In genomic region chr12:122785503-122785902, GRCh38 we compare ENCODE assay signal across 24 cellular contexts. TPM values are rescaled to one million over a fixed set of nuclear protein-coding genes. Genes with fewer than 3 reads are reported as not detected.
DNase-seq lines count a peak whose midpoint lies in the region; ATAC-seq, FAIRE-seq and TF ChIP-seq lines count a peak whose summit lies in the region.
"Had no signal": no experiment of that assay in that cellular context is flagged by ENCODE, and none has a peak within 500 bp of the region (broad histone marks: within the 10 kb centered on the region; RNA-seq: fewer than 3 reads in every experiment).

No MANE protein-coding gene starts in this region.

- no peaks in the 10 kb centered on the region for H3K36me3 Mint-ChIP-seq in GM23338 (ENCODE audit: low read depth)
- H3K36me3 Mint-ChIP-seq in activated naive CD4-positive, alpha-beta T cell treated with anti-CD3 and anti-CD28 coated beads, Interleukin-2, amount 10 ng/mL, durations not matched to agents 7 days and 5 days, result no peaks in the 10 kb centered on the region
- H3K36me3 Mint-ChIP-seq: CD4-positive, CD25-positive, alpha-beta regulatory T cell had no signal

- peak overlapping the region; percentile 35 for H2AFZ ChIP-seq in GM23338
- H2AFZ ChIP-seq: PC-9 had no signal

- H3K27me3 Mint-ChIP-seq in GM23338 (ENCODE audit: insufficient read depth, low read depth, poor library complexity), result no peaks in the 10 kb centered on the region
- H3K27me3 Mint-ChIP-seq in activated naive CD4-positive, alpha-beta T cell treated with anti-CD3 and anti-CD28 coated beads, Interleukin-2, amount 10 ng/mL, durations not matched to agents 7 days and 5 days, result no peaks in the 10 kb centered on the region
- H3K27me3 Mint-ChIP-seq: CD4-positive, CD25-positive, alpha-beta regulatory T cell had no signal

- H3K4me3 Mint-ChIP-seq in GM23338, result no peak overlapping the region
- no peak overlapping the region for H3K4me3 Mint-ChIP-seq in activated naive CD4-positive, alpha-beta T cell treated with anti-CD3 and anti-CD28 coated beads, Interleukin-2, amount 10 ng/mL, durations not matched to agents 7 days and 5 days
- H3K4me3 Mint-ChIP-seq: CD4-positive, CD25-positive, alpha-beta regulatory T cell had no signal

- no peaks in the 10 kb centered on the region for H3K4me1 Mint-ChIP-seq in GM23338
- no peaks in the 10 kb centered on the region for H3K4me1 Mint-ChIP-seq in activated naive CD4-positive, alpha-beta T cell treated with anti-CD3 and anti-CD28 coated beads, Interleukin-2, amount 10 ng/mL, durations not matched to agents 7 days and 5 days
- H3K4me1 Mint-ChIP-seq: CD4-positive, CD25-positive, alpha-beta regulatory T cell had no signal

- H3K9me2 ChIP-seq in GM23338 (ENCODE audit: insufficient read depth), result no peaks in the 10 kb centered on the region

- H3K4me1 ChIP-seq in GM23338 (ENCODE audit: insufficient read depth) (0 out of 2 replicates have a peak, but pooled peaks cover under 1% of the 10 kb centered on the region), right atrium auricular region (no peaks in the 10 kb centered on the region), ascending aorta (no peaks in the 10 kb centered on the region)
- H3K4me1 ChIP-seq: BLaER1 had no signal

- H3K79me2 ChIP-seq in GM23338 (replicated peaks; ENCODE audit: insufficient read depth), result no peaks in the 10 kb centered on the region

- no peaks in the 10 kb centered on the region for H3K9me3 ChIP-seq in right atrium auricular region
- no peaks in the 10 kb centered on the region for H3K9me3 ChIP-seq in ascending aorta
- H3K9me3 ChIP-seq: BLaER1, SJSA1 had no signal

- no peaks in the 10 kb centered on the region for H4K20me1 ChIP-seq in GM23338 (replicated peaks; ENCODE audit: insufficient read depth)
- H4K20me1 ChIP-seq: BLaER1 had no signal

- TF ChIP-seq CTCF in GM06990 (IDR thresholded peaks at IDR 0.05; ENCODE audit: insufficient read depth, low read length, poor library complexity, severe bottlenecking), result no peak
- no peak for TF ChIP-seq CTCF in GM23338 (conservative IDR thresholded peaks at IDR 0.05; ENCODE audit: low read depth in 2 of 2)
- no peak for TF ChIP-seq CTCF in right atrium auricular region (IDR thresholded peaks at IDR 0.05)
- TF ChIP-seq CTCF in ascending aorta (IDR thresholded peaks at IDR 0.05), result no peak

- ATAC-seq in GM23338, result no peak
- ATAC-seq in HG03139 (IDR thresholded peaks at IDR 0.05; ENCODE audit: unreplicated experiment), result no peak

- no peaks in the 10 kb centered on the region for H3F3A ChIP-seq in GM23338 (replicated peaks; ENCODE audit: low read depth)

- no peaks in the 10 kb centered on the region for H3K9me3 Mint-ChIP-seq in GM23338
- no peaks in the 10 kb centered on the region for H3K9me3 Mint-ChIP-seq in activated naive CD4-positive, alpha-beta T cell treated with anti-CD3 and anti-CD28 coated beads, Interleukin-2, amount 10 ng/mL, durations not matched to agents 7 days and 5 days
- H3K9me3 Mint-ChIP-seq: CD4-positive, CD25-positive, alpha-beta regulatory T cell had no signal

- FAIRE-seq in GM12892 (lab: Jason Lieb, UNC), result peak; percentile 21

- H3K27ac Mint-ChIP-seq in GM23338, result no peak overlapping the region
- H3K27ac Mint-ChIP-seq in activated naive CD4-positive, alpha-beta T cell treated with anti-CD3 and anti-CD28 coated beads, Interleukin-2, amount 10 ng/mL, durations not matched to agents 7 days and 5 days, result no peak overlapping the region
- H3K27ac Mint-ChIP-seq: CD4-positive, CD25-positive, alpha-beta regulatory T cell had no signal

- no peaks in the 10 kb centered on the region for H3K27me3 ChIP-seq in GM06990 (replicated peaks; ENCODE audit: control insufficient read depth, insufficient read depth, low read length)
- H3K27me3 ChIP-seq in GM23338 (ENCODE audit: insufficient read depth), result no peaks in the 10 kb centered on the region
- no peaks in the 10 kb centered on the region for H3K27me3 ChIP-seq in right atrium auricular region
- H3K27me3 ChIP-seq in ascending aorta, result no peaks in the 10 kb centered on the region
- H3K27me3 ChIP-seq: BLaER1, SJSA1 had no signal

- peak; percentile 20 for DNase-seq in GM06990 (ENCODE audit: extremely low read depth, insufficient read length)
- no peak for DNase-seq in GM12892 (ENCODE audit: insufficient read length)
- no peak for DNase-seq in GM23338 (ENCODE audit: low spot score)
- peak; percentile 29 for DNase-seq in RPMI8226
- no peak for DNase-seq in activated naive CD4-positive, alpha-beta T cell treated with anti-CD3 and anti-CD28 coated beads, Interleukin-2, amount 10 ng/mL, durations not matched to agents 7 days and 5 days
- DNase-seq in right atrium auricular region (ENCODE audit: low spot score), result no peak
- DNase-seq in ascending aorta (ENCODE audit: low spot score in 2 of 2), result no peak
- DNase-seq: CD4-positive, CD25-positive, alpha-beta regulatory T cell; DMS53; H7; IMR-90; NCI-H2029; NCI-H446; NCI-H524 treated with DMSO at 0.1 percent for 48 hours; NCI-H82; PC-9; Right ventricle myocardium superior; T-helper 2 cell had no signal

- CTCF ChIA-PET in activated naive CD4-positive, alpha-beta T cell treated with anti-CD3 and anti-CD28 coated beads, Interleukin-2, amount 10 ng/mL, durations not matched to agents 7 days and 5 days (lab: Charles Lee), result interaction anchor here (0.7 kb wide), 1 partner anchor 12 kb away, joined by 3 read pairs; no protein-coding TSS in a partner anchor

- no peak overlapping the region for H3K27ac ChIP-seq in GM23338 (ENCODE audit: low read depth)
- no peak overlapping the region for H3K27ac ChIP-seq in right atrium auricular region
- H3K27ac ChIP-seq in ascending aorta, result no peak overlapping the region
- H3K27ac ChIP-seq: BLaER1, KMS-11, PC-9, SJSA1 had no signal

- intact Hi-C loops in ascending aorta (cut with DNase I), result no loop called here

- H3K36me3 ChIP-seq in GM06990 (ENCODE audit: control insufficient read depth, insufficient read depth, low read length) (no peaks in the 10 kb centered on the region), GM23338 (ENCODE audit: insufficient read depth) (no peaks in the 10 kb centered on the region; the same call in 1 of the 2 replicates), right atrium auricular region (no peaks in the 10 kb centered on the region), ascending aorta (no peaks in the 10 kb centered on the region)
- H3K36me3 ChIP-seq: BLaER1, SJSA1 had no signal

- no peak for TF ChIP-seq POLR2A in GM12892 (IDR thresholded peaks at IDR 0.05; ENCODE audit: low read depth, low read length)

- H3K4me3 ChIP-seq in GM06990 (replicated peaks; ENCODE audit: low read depth, low read length), result no peak overlapping the region
- no peak overlapping the region for H3K4me3 ChIP-seq in GM23338
- no peak overlapping the region for H3K4me3 ChIP-seq in right atrium auricular region
- no peak overlapping the region for H3K4me3 ChIP-seq in ascending aorta
- H3K4me3 ChIP-seq: BLaER1, PC-9, SJSA1 had no signal

- no peak overlapping the region for H3K4me2 ChIP-seq in GM23338
- H3K4me2 ChIP-seq: BLaER1, KMS-11, PC-9 had no signal

RNA-seq across cellular contexts. Expression of gene CCDC62, which starts 11.1 kb away (rescaled TPM):
- 0.47 TPM for polyA plus RNA-seq in GM12892 (2012; ENCODE audit: missing spikeins)
- 0.16 and 0.31 TPM in 2 replicates for total RNA-seq in GM23338 (2014; rRNA removed; shearing (Covaris generic))
- polyA plus RNA-seq in GM23338 (2016; fragmentation: Nextera tagmentation; extraction: Ambion mirVana), result 0.13 and 0.61 TPM in 2 replicates
- under 1 TPM; 0.48 to 0.67 TPM for total RNA-seq in right atrium auricular region
- not detected for total RNA-seq in ascending aorta

RNA-seq across cellular contexts. Expression of gene DENR, which starts 32.9 kb away (rescaled TPM):
- 58.3 TPM for polyA plus RNA-seq in GM12892 (2012; ENCODE audit: missing spikeins)
- total RNA-seq in GM23338 (2014; rRNA removed; shearing (Covaris generic)), result 55.2 and 55.8 TPM in 2 replicates
- 129 and 130 TPM in 2 replicates for polyA plus RNA-seq in GM23338 (2016; fragmentation: Nextera tagmentation; extraction: Ambion mirVana)
- total RNA-seq in right atrium auricular region, result 10 to 100 TPM; 14.7 to 16.1 TPM
- 12.2 TPM for total RNA-seq in ascending aorta

RNA-seq across cellular contexts. Expression of gene HIP1R, which starts 49.8 kb away (rescaled TPM):
- 4.4 TPM for polyA plus RNA-seq in GM12892 (2012; ENCODE audit: missing spikeins)
- total RNA-seq in GM23338 (2014; rRNA removed; shearing (Covaris generic)), result 19.9 and 22.1 TPM in 2 replicates
- 6.7 and 8.0 TPM in 2 replicates for polyA plus RNA-seq in GM23338 (2016; fragmentation: Nextera tagmentation; extraction: Ambion mirVana)
- 10 to 100 TPM; 32.4 to 43.8 TPM for total RNA-seq in right atrium auricular region
- total RNA-seq in ascending aorta, result 98.7 TPM

RNA-seq across cellular contexts. Expression of gene HCAR1, which starts 54.9 kb away (rescaled TPM):
- polyA plus RNA-seq in GM12892 (2012; ENCODE audit: missing spikeins), result not detected
- total RNA-seq in GM23338 (2014; rRNA removed; shearing (Covaris generic)), result 0.17 TPM in 1 of 2 replicates, not detected in the other
- polyA plus RNA-seq in GM23338 (2016; fragmentation: Nextera tagmentation; extraction: Ambion mirVana), result 0.07 TPM in 1 of 2 replicates, not detected in the other
- under 1 TPM in 1 of 2 donors, not detected in 1; 0.12 TPM for total RNA-seq in right atrium auricular region
- total RNA-seq in ascending aorta, result not detected
- total RNA-seq: A172; CD4-positive, CD25-positive, alpha-beta regulatory T cell; G401; H7; IMR-90; SJSA1 had no signal
- polyA plus RNA-seq: CD4-positive, CD25-positive, alpha-beta regulatory T cell had no signal

Comparison
In these comparisons a context has a peak if more than half of its experiments do, and no peak if none do; other contexts are left out.
1. DNase-seq: peak in GM06990 (single experiment) and RPMI8226 (single experiment); none in GM12892 (single experiment), GM23338 (single experiment), activated naive CD4-positive, alpha-beta T cell treated with anti-CD3 and anti-CD28 coated beads, Interleukin-2, amount 10 ng/mL, durations not matched to agents 7 days and 5 days (single experiment), right atrium auricular region (single experiment) and ascending aorta (0 of 2).